Comparison of ENCODE assay signal across 28 cellular contexts in the genomic region with DNA sequence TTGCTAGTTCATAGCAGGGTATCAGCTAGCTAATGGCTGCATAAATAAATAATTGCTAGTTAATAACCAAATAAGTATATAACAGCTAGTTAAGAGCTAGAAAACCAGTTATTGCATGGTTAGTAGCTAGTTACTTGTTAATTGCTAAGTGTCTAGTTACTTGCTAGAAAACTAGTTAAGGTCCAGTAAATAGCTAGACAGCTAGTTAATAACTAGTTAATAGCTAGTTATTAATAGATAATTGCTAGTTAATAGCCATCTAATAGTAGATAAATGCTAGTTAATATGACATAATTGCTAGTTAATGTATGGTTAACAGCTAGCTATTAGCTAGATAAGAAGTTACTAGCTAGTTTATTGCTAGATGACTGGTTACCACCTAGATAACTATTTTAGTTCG.
"Had no signal": no experiment of that assay in that cellular context is flagged by ENCODE, and none has a peak within 500 bp of the region (broad histone marks: within the 10 kb centered on the region; RNA-seq: fewer than 3 reads in every experiment).

No MANE protein-coding gene starts in this region.

- H3K27me3 Mint-ChIP-seq: naive thymus-derived CD8-positive, alpha-beta T cell; stimulated activated naive B cell treated with anti-CD40 and anti-IgM and Interleukin-4, amounts not matched to agents 10 μg/mL and 1 μg/mL and 100 μg/mL, for 72 hours had no signal

- H3K27ac Mint-ChIP-seq: immature natural killer cell; naive thymus-derived CD8-positive, alpha-beta T cell; nephron; stimulated activated naive B cell treated with anti-CD40 and anti-IgM and Interleukin-4, amounts not matched to agents 10 μg/mL and 1 μg/mL and 100 μg/mL, for 72 hours had no signal

- H3K27me3 ChIP-seq: left lung, right atrium auricular region, stomach, testis, thyroid gland, transverse colon, upper lobe of left lung, vagina had no signal

- H3K36me3 Mint-ChIP-seq: immature natural killer cell; naive thymus-derived CD8-positive, alpha-beta T cell; stimulated activated naive B cell treated with anti-CD40 and anti-IgM and Interleukin-4, amounts not matched to agents 10 μg/mL and 1 μg/mL and 100 μg/mL, for 72 hours had no signal

- H3K9me3 Mint-ChIP-seq: stimulated activated naive B cell treated with anti-CD40 and anti-IgM and Interleukin-4, amounts not matched to agents 10 μg/mL and 1 μg/mL and 100 μg/mL, for 72 hours had no signal

- H3K36me3 ChIP-seq: left lung, lower lobe of right lung, right atrium auricular region, stomach, thyroid gland, transverse colon, upper lobe of left lung, vagina had no signal

- H3K4me1 Mint-ChIP-seq: immature natural killer cell; naive thymus-derived CD8-positive, alpha-beta T cell; nephron; neural crest cell; stimulated activated naive B cell treated with anti-CD40 and anti-IgM and Interleukin-4, amounts not matched to agents 10 μg/mL and 1 μg/mL and 100 μg/mL, for 72 hours had no signal

- H3K9me3 ChIP-seq: lower lobe of right lung, right atrium auricular region, stomach, testis, thyroid gland, transverse colon, upper lobe of left lung, vagina had no signal

- H3K4me1 ChIP-seq: left lung, lower lobe of right lung, parathyroid adenoma, right atrium auricular region, stomach, testis, thyroid gland, transverse colon, upper lobe of left lung, vagina had no signal

- ATAC-seq: left colon; left lung; lower lobe of right lung; naive thymus-derived CD8-positive, alpha-beta T cell; sciatic nerve; stimulated activated naive B cell treated with anti-CD40 and anti-IgM and Interleukin-4, amounts not matched to agents 10 μg/mL and 1 μg/mL and 100 μg/mL, for 72 hours; stimulated activated naive CD8-positive, alpha-beta T cell treated with anti-CD3 and anti-CD28 coated beads, Interleukin-15, Interleukin-2, amounts not matched to agents 100 U/mL and 50 U/mL, for 24 hours had no signal

- DNase-seq: hypothalamus; immature natural killer cell; kidney; left colon; left lung; lower lobe of right lung; mammary epithelial cell; mesenchymal stem cell; naive thymus-derived CD8-positive, alpha-beta T cell; nucleus accumbens; stimulated activated CD4-positive, alpha-beta T cell treated with anti-CD3 and anti-CD28 coated beads, Interleukin-12 subunit alpha, Interleukin-12 subunit beta, amount 100 ng/mL, for 4 hours; stimulated activated CD4-positive, alpha-beta T cell treated with anti-CD3 and anti-CD28 coated beads, Interleukin-15, amount 100 ng/mL, for 24 hours; stimulated activated CD4-positive, alpha-beta T cell treated with anti-CD3 and anti-CD28 coated beads, Interleukin-2, amount 100 ng/mL, for 24 hours; stimulated activated CD4-positive, alpha-beta T cell treated with anti-CD3 and anti-CD28 coated beads, Interleukin-4, amount 100 ng/mL, for 1 hour; stimulated activated naive B cell treated with anti-CD40 and anti-IgM and Interleukin-4, amounts not matched to agents 10 μg/mL and 1 μg/mL and 100 μg/mL, for 72 hours; stimulated activated naive CD8-positive, alpha-beta T cell treated with anti-CD3 and anti-CD28 coated beads, Interleukin-15, Interleukin-2, amounts not matched to agents 100 U/mL and 50 U/mL, for 24 hours; stomach; testis; thyroid gland; transverse colon; upper lobe of left lung had no signal

- H2AFZ ChIP-seq: parathyroid adenoma had no signal

- H3K27ac ChIP-seq: left lung, lower lobe of right lung, parathyroid adenoma, right atrium auricular region, skin epidermis, stomach, testis, thyroid gland, transverse colon, upper lobe of left lung, vagina had no signal

- H3K4me3 Mint-ChIP-seq: immature natural killer cell; naive thymus-derived CD8-positive, alpha-beta T cell; nephron; neural crest cell; stimulated activated naive B cell treated with anti-CD40 and anti-IgM and Interleukin-4, amounts not matched to agents 10 μg/mL and 1 μg/mL and 100 μg/mL, for 72 hours had no signal

- H3K9ac ChIP-seq: parathyroid adenoma had no signal

- H3K79me2 ChIP-seq: parathyroid adenoma had no signal

- FAIRE-seq: kidney had no signal

- H3K4me3 ChIP-seq: left lung, lower lobe of right lung, right atrium auricular region, skin epidermis, stomach, testis, thyroid gland, transverse colon, upper lobe of left lung, vagina had no signal
